ENCODE assay signal across 21 cellular contexts in the genomic region with DNA sequence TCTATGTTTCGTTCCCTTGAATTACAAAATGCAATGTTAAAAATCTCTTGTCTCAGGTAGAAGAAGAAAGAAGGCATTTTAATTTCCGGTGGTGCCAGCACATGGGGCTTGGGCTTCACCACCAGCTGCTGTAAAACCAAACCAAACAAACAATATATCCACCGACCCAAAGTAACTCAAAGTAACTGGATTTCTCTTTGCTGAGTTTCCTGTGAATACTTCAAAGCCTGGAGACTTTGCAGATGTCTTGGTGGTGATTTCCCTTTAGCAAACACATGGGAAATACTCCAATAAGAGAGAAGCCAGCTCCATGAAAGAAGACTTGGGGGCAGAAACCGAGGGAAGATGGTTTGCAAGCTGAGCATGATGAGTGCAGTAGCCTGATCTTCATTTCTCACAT.
"Had no signal": no experiment of that assay in that cellular context is flagged by ENCODE, and none has a peak within 500 bp of the region (broad histone marks: within the 10 kb centered on the region; RNA-seq: fewer than 3 reads in every experiment).

No MANE protein-coding gene starts in this region.

- ATAC-seq: activated T-cell treated with anti-CD3 and anti-CD28 coated beads, Interleukin-2, amount 50 U/mL, for 72 hours; gastrocnemius medialis; left lung; lower lobe of right lung; natural killer cell treated with Interleukin-12 subunit alpha and Interleukin-12 subunit beta and Interleukin-15 and Interleukin-18, amount 100 ng/mL, for 72 hours; right cardiac atrium; stimulated activated naive B cell treated with anti-CD40 and anti-IgM and Interleukin-4, amounts not matched to agents 10 μg/mL and 1 μg/mL and 100 μg/mL, for 72 hours had no signal

- H3K27ac Mint-ChIP-seq: activated T-cell treated with anti-CD3 and anti-CD28 coated beads, Interleukin-2, amount 50 U/mL, for 72 hours; brain; natural killer cell treated with Interleukin-12 subunit alpha and Interleukin-12 subunit beta and Interleukin-15 and Interleukin-18, amount 100 ng/mL, for 72 hours; stimulated activated naive B cell treated with anti-CD40 and anti-IgM and Interleukin-4, amounts not matched to agents 10 μg/mL and 1 μg/mL and 100 μg/mL, for 72 hours had no signal

- H3K27me3 Mint-ChIP-seq: brain; natural killer cell treated with Interleukin-12 subunit alpha and Interleukin-12 subunit beta and Interleukin-15 and Interleukin-18, amount 100 ng/mL, for 72 hours had no signal

- H3K4me1 Mint-ChIP-seq: stimulated activated naive B cell treated with anti-CD40 and anti-IgM and Interleukin-4, amounts not matched to agents 10 μg/mL and 1 μg/mL and 100 μg/mL, for 72 hours had no signal

- H3K4me3 Mint-ChIP-seq: brain; natural killer cell treated with Interleukin-12 subunit alpha and Interleukin-12 subunit beta and Interleukin-15 and Interleukin-18, amount 100 ng/mL, for 72 hours; stimulated activated naive B cell treated with anti-CD40 and anti-IgM and Interleukin-4, amounts not matched to agents 10 μg/mL and 1 μg/mL and 100 μg/mL, for 72 hours had no signal

- DNase-seq: activated CD4-positive, alpha-beta T cell treated with anti-CD3 and anti-CD28 coated beads, Interleukin-2, amount 50 U/mL, for 1 hour; activated CD4-positive, CD25-positive, alpha-beta regulatory T cell; activated T-cell treated with anti-CD3 and anti-CD28 coated beads for 4 hours; activated T-cell treated with anti-CD3 and anti-CD28 coated beads, Interleukin-2, amount 50 U/mL, for 72 hours; cerebellar nuclear complex; colonic mucosa; effector CD8-positive, alpha-beta T cell; gastrocnemius medialis; glutamatergic neuron; left lung; lower lobe of right lung; mesenchymal stem cell; posterior cingulate gyrus; right cardiac atrium; stimulated activated CD4-positive, alpha-beta T cell treated with anti-CD3 and anti-CD28 coated beads, Interleukin-15, amount 100 ng/mL, for 24 hours; stimulated activated CD4-positive, alpha-beta T cell treated with anti-CD3 and anti-CD28 coated beads, Interleukin-2, amount 100 ng/mL, for 24 hours; stimulated activated naive B cell treated with anti-CD40 and anti-IgM and Interleukin-4, amounts not matched to agents 10 μg/mL and 1 μg/mL and 100 μg/mL, for 72 hours; T-helper 1 cell; transverse colon had no signal
